5 cellular contexts compared by ENCODE assay signal in genomic region chr16:70149296-70149695, GRCh38. TPM values are rescaled to one million over a fixed set of nuclear protein-coding genes. Genes with fewer than 3 reads are reported as not detected.
"Had no signal": no experiment of that assay in that cellular context is flagged by ENCODE, and none has a peak within 500 bp of the region (broad histone marks: within the 10 kb centered on the region; RNA-seq: fewer than 3 reads in every experiment).

No MANE protein-coding gene starts in this region.

RNA-seq across cellular contexts. Expression of gene CLEC18C, which starts 24.3 kb away (rescaled TPM):
- total RNA-seq: activated CD4-positive, alpha-beta memory T cell treated with anti-CD3 and anti-CD28 coated beads for 36 hours; activated CD4-positive, alpha-beta T cell treated with anti-CD3 and anti-CD28 coated beads, Interleukin-2, amount 10 ng/mL, durations not matched to agents 24 days and 14 days; activated CD8-positive, alpha-beta T cell treated with anti-CD3 and anti-CD28 coated beads for 36 hours; ascending aorta; bronchial epithelial cell had no signal
